Comparison of ENCODE assay signal across 19 cellular contexts in the genomic region with DNA sequence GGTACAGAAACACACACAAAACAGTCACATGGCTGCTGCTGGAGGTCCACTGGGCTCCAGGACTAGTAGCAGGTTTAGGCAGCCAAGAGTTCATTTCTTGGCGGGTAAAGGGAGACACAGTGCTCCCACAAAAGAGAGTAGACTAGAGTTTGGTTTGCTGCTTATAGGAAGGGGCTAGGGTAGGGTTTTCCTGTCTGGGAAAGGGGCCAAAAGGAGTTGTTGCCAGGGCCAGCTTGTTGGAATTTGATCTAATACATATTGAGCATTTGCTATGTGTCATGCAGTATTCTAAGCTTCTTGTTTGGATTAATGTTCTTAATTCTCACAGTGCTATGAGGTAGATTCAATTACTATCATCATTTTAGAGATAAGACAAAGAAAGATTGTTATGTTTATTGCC.
DNase-seq lines count a peak whose midpoint lies in the region; ATAC-seq and TF ChIP-seq lines count a peak whose summit lies in the region.
"Had no signal": no experiment of that assay in that cellular context is flagged by ENCODE, and none has a peak within 500 bp of the region (broad histone marks: within the 10 kb centered on the region; RNA-seq: fewer than 3 reads in every experiment).

No MANE protein-coding gene starts in this region.

- H4K91ac ChIP-seq in IMR-90 (ENCODE audit: insufficient read depth, low read depth, low read length), result no peak overlapping the region

- H3K4me2 ChIP-seq in IMR-90 (ENCODE audit: low read depth, low read length), result no peak overlapping the region

- ATAC-seq in IMR-90 (ENCODE audit: low read depth), result peak; percentile 35; the same call in 1 of the 2 replicates
- no peak for ATAC-seq in HG02763 (IDR thresholded peaks at IDR 0.05; ENCODE audit: unreplicated experiment)

- dilution Hi-C loops in IMR-90 (cut with HindIII; ENCODE audit: low sequenced_read_pairs, unreplicated experiment), result no loop called here

- H3K27me3 Mint-ChIP-seq in mesothelial cell of epicardium (ENCODE audit: low read depth), result peaks cover 8% of the 10 kb centered on the region
- no peaks in the 10 kb centered on the region for H3K27me3 Mint-ChIP-seq in progenitor cell of endocrine pancreas

- H3K4ac ChIP-seq in IMR-90 (ENCODE audit: low read depth, low read length), result no peak overlapping the region

- H3K27me3 ChIP-seq in IMR-90 (ENCODE audit: control insufficient read depth, insufficient read depth, low read length), result no peaks in the 10 kb centered on the region

- no peaks in the 10 kb centered on the region for H3K4me1 ChIP-seq in IMR-90 (ENCODE audit: control insufficient read depth, insufficient read depth, low read length)
- H3K4me1 ChIP-seq: HAP-1 had no signal

- no peak overlapping the region for H2BK20ac ChIP-seq in IMR-90 (ENCODE audit: low read depth, low read length)

- in situ Hi-C loops in IMR-90 (cut with MboI; ENCODE audit: low sequenced_read_pairs), result no loop called here

- no peak overlapping the region for H2AK5ac ChIP-seq in IMR-90 (ENCODE audit: low read depth, low read length)

- peak overlapping the region; percentile 4 for H3K27ac Mint-ChIP-seq in mesothelial cell of epicardium
- H3K27ac Mint-ChIP-seq in progenitor cell of endocrine pancreas, result no peak overlapping the region

- no peak for TF ChIP-seq POLR2A in IMR-90 (IDR thresholded peaks at IDR 0.05; ENCODE audit: low read depth, low read length)

- H3K36me3 Mint-ChIP-seq in mesothelial cell of epicardium (no peaks in the 10 kb centered on the region), progenitor cell of endocrine pancreas (ENCODE audit: insufficient read depth) (no peaks in the 10 kb centered on the region)

- H3K9me3 ChIP-seq in IMR-90 (ENCODE audit: control insufficient read depth, insufficient read depth, low read length), result no peaks in the 10 kb centered on the region
- H3K9me3 ChIP-seq: HAP-1 had no signal

- no peaks in the 10 kb centered on the region for H3K36me3 ChIP-seq in IMR-90 (ENCODE audit: control insufficient read depth, insufficient read depth, low read length)
- H3K36me3 ChIP-seq: HAP-1 had no signal

- H2AK9ac ChIP-seq in IMR-90 (replicated peaks; ENCODE audit: low read depth, low read length, poor library complexity), result no peak overlapping the region

- no peak overlapping the region for H4K5ac ChIP-seq in IMR-90 (ENCODE audit: low read depth, low read length)

- TF ChIP-seq RAD21 in IMR-90 (IDR thresholded peaks at IDR 0.05; ENCODE audit: low read length), result no peak

- no peak overlapping the region for H3K9ac ChIP-seq in IMR-90 (ENCODE audit: low read depth, low read length)
- H3K9ac ChIP-seq: GM23248 had no signal

- WGBS in IMR-90 (ENCODE audit: extremely low coverage in 2 of 2, insufficient read length in 1 of 2), 2 experiments, result no CpG with 5 or more reads among the region's 1 CpG

- no peak for TF ChIP-seq CTCF in IMR-90 (conservative IDR thresholded peaks at IDR 0.05; ENCODE audit: low read depth, low read length)
- no peak for TF ChIP-seq CTCF in mesothelial cell of epicardium (IDR thresholded peaks at IDR 0.05; ENCODE audit: unreplicated experiment)
- TF ChIP-seq CTCF in progenitor cell of endocrine pancreas (IDR thresholded peaks at IDR 0.05; ENCODE audit: unreplicated experiment), result no peak

- H2AFZ ChIP-seq in IMR-90 (replicated peaks; ENCODE audit: low read length, poor library complexity), result no peak overlapping the region
- H2AFZ ChIP-seq: GM23248 had no signal

- no peak overlapping the region for H2BK15ac ChIP-seq in IMR-90 (ENCODE audit: low read depth, low read length)

- no peak overlapping the region for H3K4me3 ChIP-seq in IMR-90 (ENCODE audit: insufficient read depth, low read depth, low read length)
- H3K4me3 ChIP-seq: GM23248, HAP-1 had no signal

- H3K14ac ChIP-seq in IMR-90 (replicated peaks; ENCODE audit: low read depth, low read length), result no peak overlapping the region

- no peaks in the 10 kb centered on the region for H4K20me1 ChIP-seq in IMR-90 (ENCODE audit: insufficient read depth, low read length)

- H3K23ac ChIP-seq in IMR-90 (ENCODE audit: low read depth, low read length), result no peak overlapping the region

- BruUV-seq in IMR-90 (replicated peaks; lab: Mats Ljungman, UMichigan), result no TSS peak

- no peak overlapping the region for H3K56ac ChIP-seq in IMR-90 (ENCODE audit: extremely low read depth, insufficient read depth, low read length)

- DNase-seq in IMR-90 (peak; percentile 9), NCI-H446 (lab: John Stamatoyannopoulos, UW) (peak; percentile 59 to 85), dermis blood vessel endothelial cell (peak; percentile 58), mesothelial cell of epicardium (ENCODE audit: low spot score in 2 of 2, unreplicated experiment in 2 of 2) (no peak), progenitor cell of endocrine pancreas (ENCODE audit: low spot score, unreplicated experiment) (no peak), HEK293T (ENCODE audit: extremely low spot score) (no peak), NCI-H2081 (lab: John Stamatoyannopoulos, UW) (no peak)
- DNase-seq: AML-193, DMS79 treated with DMSO at 0.1 percent for 48 hours, GDM1, GM23248, NCI-H1417, NCI-H187, NCI-H345, NCI-H526 treated with DMSO at 0.1 percent for 48 hours, SHP77 treated with DMSO at 0.1 percent for 48 hours had no signal

- CTCF ChIA-PET in IMR-90 (lab: Yijun Ruan, JAX), result no interaction called here
- CTCF ChIA-PET in HEK293T (lab: Yijun Ruan, JAX), result no interaction called here

- no peak overlapping the region for H3K27ac ChIP-seq in IMR-90 (ENCODE audit: insufficient read depth, low read length)
- H3K27ac ChIP-seq: C4-2B, GM23248 had no signal

- H3K4me3 Mint-ChIP-seq in mesothelial cell of epicardium (no peak overlapping the region), progenitor cell of endocrine pancreas (ENCODE audit: low read depth) (no peak overlapping the region)

- H3K9me1 ChIP-seq in IMR-90 (ENCODE audit: insufficient read depth, low read length), result no peaks in the 10 kb centered on the region

- H3K9me3 Mint-ChIP-seq in mesothelial cell of epicardium (peaks cover 21% of the 10 kb centered on the region), progenitor cell of endocrine pancreas (ENCODE audit: low read depth) (peaks cover 4% of the 10 kb centered on the region)

- H3K79me1 ChIP-seq in IMR-90 (ENCODE audit: low read depth in 1 of 2, low read length in 2 of 2), result no peaks in the 10 kb centered on the region

- H2BK120ac ChIP-seq in IMR-90 (ENCODE audit: low read depth, low read length), result no peak overlapping the region

- H3K18ac ChIP-seq in IMR-90 (ENCODE audit: low read depth, low read length), result no peak overlapping the region

- H4K8ac ChIP-seq in IMR-90 (ENCODE audit: low read depth in 2 of 2, low read length in 2 of 2), result no peak overlapping the region

- H2BK5ac ChIP-seq in IMR-90 (ENCODE audit: low read depth, low read length, poor library complexity, severe bottlenecking), result no peak overlapping the region

- POLR2A ChIA-PET in IMR-90 (lab: Charles Lee; ENCODE audit: unreplicated experiment) (no interaction called here), HEK293T (lab: Yijun Ruan, JAX) (no interaction called here)

- H3K4me1 Mint-ChIP-seq in mesothelial cell of epicardium (peaks cover 17% of the 10 kb centered on the region), progenitor cell of endocrine pancreas (ENCODE audit: low read depth) (peaks cover 5% of the 10 kb centered on the region)

- intact Hi-C loops in IMR-90 (cut with micrococcal nuclease), result no loop called here

TF ChIP-seq in IMR-90, 13 proteins besides CTCF, POLR2A, EP300 and RAD21:
- TF ChIP-seq MAZ (IDR thresholded peaks at IDR 0.05; ENCODE audit: borderline replicate concordance, low read depth, low read length) (no peak), FOS (IDR thresholded peaks at IDR 0.05; ENCODE audit: low read depth, low read length) (no peak)
- TF ChIP-seq, protein P1, sequence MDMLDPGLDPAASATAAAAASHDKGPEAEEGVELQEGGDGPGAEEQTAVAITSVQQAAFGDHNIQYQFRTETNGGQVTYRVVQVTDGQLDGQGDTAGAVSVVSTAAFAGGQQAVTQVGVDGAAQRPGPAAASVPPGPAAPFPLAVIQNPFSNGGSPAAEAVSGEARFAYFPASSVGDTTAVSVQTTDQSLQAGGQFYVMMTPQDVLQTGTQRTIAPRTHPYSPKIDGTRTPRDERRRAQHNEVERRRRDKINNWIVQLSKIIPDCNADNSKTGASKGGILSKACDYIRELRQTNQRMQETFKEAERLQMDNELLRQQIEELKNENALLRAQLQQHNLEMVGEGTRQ (IDR thresholded peaks at IDR 0.05; ENCODE audit: low read depth, low read length), result no peak

TF ChIP-seq in HEK293T, 16 proteins besides CTCF, POLR2A, EP300 and RAD21:
- TF ChIP-seq FOXA1 (IDR thresholded peaks at IDR 0.05), result no peak
- no peak for TF ChIP-seq NFRKB (IDR thresholded peaks at IDR 0.05)
- TF ChIP-seq ARNT (IDR thresholded peaks at IDR 0.05), result no peak
- no peak for TF ChIP-seq HDGF (IDR thresholded peaks at IDR 0.05; ENCODE audit: borderline replicate concordance)
- no peak for TF ChIP-seq LEF1 (IDR thresholded peaks at IDR 0.05; ENCODE audit: borderline replicate concordance)
- TF ChIP-seq ZNF384 (IDR thresholded peaks at IDR 0.05), result no peak
- TF ChIP-seq SP1 (IDR thresholded peaks at IDR 0.05), result no peak
- TF ChIP-seq, protein P2, sequence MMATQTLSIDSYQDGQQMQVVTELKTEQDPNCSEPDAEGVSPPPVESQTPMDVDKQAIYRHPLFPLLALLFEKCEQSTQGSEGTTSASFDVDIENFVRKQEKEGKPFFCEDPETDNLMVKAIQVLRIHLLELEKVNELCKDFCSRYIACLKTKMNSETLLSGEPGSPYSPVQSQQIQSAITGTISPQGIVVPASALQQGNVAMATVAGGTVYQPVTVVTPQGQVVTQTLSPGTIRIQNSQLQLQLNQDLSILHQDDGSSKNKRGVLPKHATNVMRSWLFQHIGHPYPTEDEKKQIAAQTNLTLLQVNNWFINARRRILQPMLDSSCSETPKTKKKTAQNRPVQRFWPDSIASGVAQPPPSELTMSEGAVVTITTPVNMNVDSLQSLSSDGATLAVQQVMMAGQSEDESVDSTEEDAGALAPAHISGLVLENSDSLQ (IDR thresholded peaks at IDR 0.05), result no peak
- TF ChIP-seq SUZ12 (IDR thresholded peaks at IDR 0.05), result no peak
- no peak for TF ChIP-seq BHLHE40 (IDR thresholded peaks at IDR 0.05; ENCODE audit: borderline replicate concordance)
- TF ChIP-seq L3MBTL2 (conservative IDR thresholded peaks at IDR 0.05), result no peak
- no peak for TF ChIP-seq FOXK2 (IDR thresholded peaks at IDR 0.05)
- no peak for TF ChIP-seq ELF4 (IDR thresholded peaks at IDR 0.05)
- TF ChIP-seq TARDBP (IDR thresholded peaks at IDR 0.05), result no peak

Comparison
In these comparisons a context has a peak if more than half of its experiments do, and no peak if none do; other contexts are left out.
1. DNase-seq: peak in IMR-90 (single experiment), NCI-H446 (2 of 2) and dermis blood vessel endothelial cell (single experiment); none in mesothelial cell of epicardium (0 of 2), progenitor cell of endocrine pancreas (single experiment), HEK293T (single experiment) and NCI-H2081 (0 of 2).